ENCODE assay signal across 8 cellular contexts in genomic region chr14:53306267-53306721, GRCh38.
DNase-seq lines count a peak whose midpoint lies in the region; ATAC-seq, FAIRE-seq and TF ChIP-seq lines count a peak whose summit lies in the region.

No MANE protein-coding gene starts in this region.

- H3K27me3 ChIP-seq in endothelial cell of umbilical vein (ENCODE audit: control insufficient read depth in 2 of 2, insufficient read depth in 2 of 2, low read length in 2 of 2) = peaks cover 0 to 13% of the 10 kb centered on the region in 2 experiments

- H3K9me1 ChIP-seq in endothelial cell of umbilical vein (replicated peaks; ENCODE audit: control insufficient read depth, extremely low read depth, insufficient read depth, low read length) = no peaks in the 10 kb centered on the region

- peaks cover 2% of the 10 kb centered on the region for H3K36me3 Mint-ChIP-seq in activated CD8-positive, alpha-beta T cell treated with anti-CD3 and anti-CD28 coated beads for 36 hours (ENCODE audit: low read depth)

- H3K9me3 ChIP-seq in endothelial cell of umbilical vein (replicated peaks; ENCODE audit: control insufficient read depth, insufficient read depth, low read length) (no peaks in the 10 kb centered on the region), mucosa of descending colon (peaks cover 7% of the 10 kb centered on the region)

- H3K4me3 Mint-ChIP-seq in activated CD8-positive, alpha-beta T cell treated with anti-CD3 and anti-CD28 coated beads for 36 hours = peak overlapping the region; percentile 59

- DNase-seq in Ammon's horn (ENCODE audit: low spot score) (peak; percentile 88), NCI-H2196 treated with DMSO at 0.1 percent for 48 hours (lab: John Stamatoyannopoulos, UW; ENCODE audit: unreplicated experiment) (peak; percentile 22), endothelial cell of umbilical vein (ENCODE audit: low read depth, low spot score) (peak; percentile 56), mucosa of descending colon (peak; percentile 30 to 56 (median 33)), NCI-H774 (lab: John Stamatoyannopoulos, UW) (no peak)
- DNase-seq in activated CD8-positive, alpha-beta T cell treated with anti-CD3 and anti-CD28 coated beads for 36 hours = peak; percentile 45
- peak; percentile 25 for DNase-seq in stimulated activated naive CD4-positive, alpha-beta T cell treated with Interleukin-2 at 50 U/mL for 16 hours (lab: John Stamatoyannopoulos, UW)

- CTCF ChIA-PET in activated CD8-positive, alpha-beta T cell treated with anti-CD3 and anti-CD28 coated beads for 36 hours (lab: Charles Lee) = interaction anchor here (0.6 to 4.9 kb wide), 26 partner anchors 9 to 516 kb away, joined by 3 to 68 read pairs (median 4); no protein-coding TSS in a partner anchor
- CTCF ChIA-PET in endothelial cell of umbilical vein (lab: Charles Lee) = interaction anchor here (0.6 to 4.8 kb wide), 37 partner anchors 10 to 1041 kb away, joined by 3 to 63 read pairs (median 5); partner anchors contain the start of gene DDHD1

- H3K9ac ChIP-seq in endothelial cell of umbilical vein (replicated peaks; ENCODE audit: extremely low read depth, insufficient read depth, low read length) = peak overlapping the region; percentile 62

- H3K27ac ChIP-seq in endothelial cell of umbilical vein (ENCODE audit: insufficient read depth, low read depth, low read length) = no peak overlapping the region

- peaks cover 3% of the 10 kb centered on the region for H3K27me3 Mint-ChIP-seq in activated CD8-positive, alpha-beta T cell treated with anti-CD3 and anti-CD28 coated beads for 36 hours

- BruUV-seq in endothelial cell of umbilical vein (replicated peaks; lab: Mats Ljungman, UMichigan) = no TSS peak

- H2AFZ ChIP-seq in endothelial cell of umbilical vein (ENCODE audit: low read depth, low read length) = peak overlapping the region; percentile 95

- intact Hi-C loops in activated CD8-positive, alpha-beta T cell treated with anti-CD3 and anti-CD28 coated beads for 36 hours (cut with micrococcal nuclease) = loop anchor here (2.0 kb wide), 1 partner anchor 483 kb away; no protein-coding TSS in a partner anchor
- intact Hi-C loops in endothelial cell of umbilical vein (cut with micrococcal nuclease) = loop anchor here (1.0 to 5.0 kb wide), 6 partner anchors 89 to 1009 kb away; partner anchors contain the start of gene STYX
- intact Hi-C loops in mucosa of descending colon (cut with DNase I, micrococcal nuclease) = no loop called here

- no peak for TF ChIP-seq POLR2A in endothelial cell of umbilical vein (IDR thresholded peaks at IDR 0.05; ENCODE audit: low read depth, low read length)

- H3K79me2 ChIP-seq in endothelial cell of umbilical vein (ENCODE audit: control insufficient read depth, insufficient read depth, low read length) = no peaks in the 10 kb centered on the region

- H3K27ac Mint-ChIP-seq in activated CD8-positive, alpha-beta T cell treated with anti-CD3 and anti-CD28 coated beads for 36 hours = no peak overlapping the region

- H3K9me3 Mint-ChIP-seq in activated CD8-positive, alpha-beta T cell treated with anti-CD3 and anti-CD28 coated beads for 36 hours = peaks cover 11% of the 10 kb centered on the region

- H4K20me1 ChIP-seq in endothelial cell of umbilical vein (replicated peaks; ENCODE audit: control insufficient read depth, extremely low read depth, insufficient read depth, low read length) = no peaks in the 10 kb centered on the region

- POLR2A ChIA-PET in activated CD8-positive, alpha-beta T cell treated with anti-CD3 and anti-CD28 coated beads for 36 hours (lab: Charles Lee) = no interaction called here
- POLR2A ChIA-PET in endothelial cell of umbilical vein (lab: Charles Lee) = no interaction called here

- dilution Hi-C loops in endothelial cell of umbilical vein (cut with MboI; ENCODE audit: extremely low pct_ligation_motif_present, low sequenced_read_pairs) = no loop called here

- FAIRE-seq in endothelial cell of umbilical vein (lab: Jason Lieb, UNC) = peak; percentile 87

- ATAC-seq in GM21529 (IDR thresholded peaks at IDR 0.05; ENCODE audit: unreplicated experiment) = peak; percentile 53
- peak; percentile 60 for ATAC-seq in activated CD8-positive, alpha-beta T cell treated with anti-CD3 and anti-CD28 coated beads for 36 hours
- ATAC-seq in mucosa of descending colon = peak; percentile 63

- H3K4me3 ChIP-seq in endothelial cell of umbilical vein (replicated peaks in 1 of 3; ENCODE audit: insufficient read depth in 1 of 3, low read depth in 1 of 3, low read length in 3 of 3) (peak overlapping the region; percentile 27 to 91 (median 41)), mucosa of descending colon (no peak overlapping the region)

- peaks cover 11% of the 10 kb centered on the region for H3K4me1 Mint-ChIP-seq in activated CD8-positive, alpha-beta T cell treated with anti-CD3 and anti-CD28 coated beads for 36 hours (ENCODE audit: low read depth)

- TF ChIP-seq CTCF in activated CD8-positive, alpha-beta T cell treated with anti-CD3 and anti-CD28 coated beads for 36 hours (IDR thresholded peaks at IDR 0.05) = peak; percentile 76
- TF ChIP-seq CTCF in endothelial cell of umbilical vein (IDR thresholded peaks at IDR 0.05; ENCODE audit: extremely low read depth in 1 of 2, insufficient read depth in 1 of 2, low read depth in 1 of 2, low read length in 2 of 2) = peak; percentile 58 to 69
- peak; percentile 38 for TF ChIP-seq CTCF in mucosa of descending colon (IDR thresholded peaks at IDR 0.05)

- H3K4me1 ChIP-seq in endothelial cell of umbilical vein (ENCODE audit: control insufficient read depth, extremely low read depth, insufficient read depth, low read length) (no peaks in the 10 kb centered on the region), mucosa of descending colon (ENCODE audit: low read depth) (no peaks in the 10 kb centered on the region)

- H3K36me3 ChIP-seq in endothelial cell of umbilical vein (ENCODE audit: control insufficient read depth in 2 of 2, extremely low read depth in 1 of 2, insufficient read depth in 2 of 2, low read length in 2 of 2) (no peaks in the 10 kb centered on the region), mucosa of descending colon (ENCODE audit: low read depth) (no peaks in the 10 kb centered on the region)

- peak overlapping the region; percentile 98 for H3K4me2 ChIP-seq in endothelial cell of umbilical vein (ENCODE audit: insufficient read depth, low read length)

TF ChIP-seq in endothelial cell of umbilical vein, 7 proteins besides CTCF, POLR2A, EP300 and RAD21:
- TF ChIP-seq POLR2AphosphoS5 (IDR thresholded peaks at IDR 0.05; ENCODE audit: insufficient read depth, low read depth, low read length) = no peak
- no peak for TF ChIP-seq MAX (IDR thresholded peaks at IDR 0.05; ENCODE audit: insufficient read depth, insufficient read length)
- TF ChIP-seq MYC (IDR thresholded peaks at IDR 0.05; ENCODE audit: low read depth, low read length) = no peak
- no peak for TF ChIP-seq FOS (IDR thresholded peaks at IDR 0.05; ENCODE audit: borderline replicate concordance, insufficient read depth, low read length)
- no peak for TF ChIP-seq GATA2 (IDR thresholded peaks at IDR 0.05; ENCODE audit: insufficient read depth, insufficient read length, low read depth, low read length)
- TF ChIP-seq JUN (IDR thresholded peaks at IDR 0.05; ENCODE audit: borderline replicate concordance, insufficient read depth, insufficient read length, low read depth) = no peak
- TF ChIP-seq EZH2 (IDR thresholded peaks at IDR 0.05; ENCODE audit: borderline replicate concordance, low read depth, low read length, severe bottlenecking) = no peak

Comparison
In these comparisons a context has a peak if more than half of its experiments do, and no peak if none do; other contexts are left out.
1. intact Hi-C loops: an anchor here in activated CD8-positive, alpha-beta T cell treated with anti-CD3 and anti-CD28 coated beads for 36 hours (2.0 kb wide) and endothelial cell of umbilical vein (1.0 to 5.0 kb wide); none called in mucosa of descending colon.